8 cellular contexts compared by ENCODE assay signal in genomic region chr15:64635486-64635815, GRCh38.
A peak's percentile ranks its signal among the peaks of the same experiment; 100 is the strongest.
DNase-seq lines count a peak whose midpoint lies in the region; ATAC-seq, FAIRE-seq and TF ChIP-seq lines count a peak whose summit lies in the region.

No MANE protein-coding gene starts in this region.

- CTCF ChIA-PET in A549 (lab: Yijun Ruan, JAX) = interaction anchor here (0.7 to 3.4 kb wide), 6 partner anchors 9 to 93 kb away, joined by 3 to 25 read pairs (median 4); no protein-coding TSS in a partner anchor

- POLR2A ChIA-PET in A549 (lab: Yijun Ruan, JAX) = no interaction called here

- peak overlapping the region; percentile 93 for H3K27ac Mint-ChIP-seq in astrocyte (ENCODE audit: unreplicated experiment)

- H2AFZ ChIP-seq in astrocyte (ENCODE audit: low read depth, low read length) = no peak overlapping the region
- H2AFZ ChIP-seq in keratinocyte (ENCODE audit: control insufficient read depth, low read length) = no peak overlapping the region

- peaks cover 12% of the 10 kb centered on the region for H3K36me3 Mint-ChIP-seq in astrocyte (ENCODE audit: low read depth, unreplicated experiment)

- H3K4me3 Mint-ChIP-seq in astrocyte (ENCODE audit: unreplicated experiment) = no peak overlapping the region

- H3K4me3 ChIP-seq in A549 = no peak overlapping the region
- no peak overlapping the region for H3K4me3 ChIP-seq in astrocyte (ENCODE audit: insufficient read depth, low read depth, low read length)
- H3K4me3 ChIP-seq in keratinocyte (ENCODE audit: control insufficient read depth in 2 of 3, extremely low read depth in 1 of 3, insufficient read depth in 2 of 3, low read depth in 1 of 3, low read length in 3 of 3) = no peak overlapping the region
- no peak overlapping the region for H3K4me3 ChIP-seq in stomach smooth muscle (ENCODE audit: low read length in 2 of 2)

- H3K27me3 Mint-ChIP-seq in astrocyte (ENCODE audit: low read depth, unreplicated experiment) = no peaks in the 10 kb centered on the region

- FAIRE-seq in A549 (lab: Jason Lieb, UNC) (peak; percentile 13), astrocyte (lab: Jason Lieb, UNC) (no peak), keratinocyte (lab: Jason Lieb, UNC) (peak; percentile 76)

- peak overlapping the region; percentile 1 to 47; a peak in 3 of 6 replicates for H3K27ac ChIP-seq in A549
- peak overlapping the region; percentile 29 for H3K27ac ChIP-seq in astrocyte (ENCODE audit: low read depth, low read length)
- peak overlapping the region; percentile 82 for H3K27ac ChIP-seq in keratinocyte (ENCODE audit: control insufficient read depth, insufficient read depth, low read length)
- peak overlapping the region; percentile 67 for H3K27ac ChIP-seq in stomach smooth muscle (ENCODE audit: low read length)

- TF ChIP-seq RAD21 in A549 (conservative IDR thresholded peaks at IDR 0.05 in 1 of 2, IDR thresholded peaks at IDR 0.05 in 1 of 2) = no peak

- peaks cover 39% of the 10 kb centered on the region for H3K4me1 Mint-ChIP-seq in astrocyte (ENCODE audit: low read depth, unreplicated experiment)

- dilution Hi-C loops in keratinocyte (cut with MboI; ENCODE audit: extremely low pct_ligation_motif_present, low sequenced_read_pairs) = no loop called here

- H3K4me2 ChIP-seq in A549 (peak overlapping the region; percentile 69), astrocyte (ENCODE audit: low read length) (no peak overlapping the region), keratinocyte (ENCODE audit: control insufficient read depth, extremely low read depth, insufficient read depth, low read depth, low read length) (peak overlapping the region; percentile 29)

- H3K36me3 ChIP-seq in astrocyte (ENCODE audit: insufficient read depth, low read length) (peaks cover 3% of the 10 kb centered on the region), keratinocyte (ENCODE audit: control insufficient read depth in 2 of 2, extremely low read depth in 1 of 2, insufficient read depth in 2 of 2, low read length in 2 of 2) (peaks cover 0 to 4% of the 10 kb centered on the region in 2 experiments), stomach smooth muscle (ENCODE audit: control insufficient read depth in 2 of 2, insufficient read depth in 2 of 2, low read length in 2 of 2) (peaks cover 0 to 2% of the 10 kb centered on the region in 2 donors)

- H3K9ac ChIP-seq in astrocyte (ENCODE audit: low read length) = no peak overlapping the region
- peak overlapping the region; percentile 31 for H3K9ac ChIP-seq in keratinocyte (ENCODE audit: control insufficient read depth, extremely low read depth, insufficient read depth, low read length)
- no peak overlapping the region for H3K9ac ChIP-seq in stomach smooth muscle (ENCODE audit: low read length in 2 of 2)

- no peak for TF ChIP-seq EP300 in A549 (IDR thresholded peaks at IDR 0.05)

- peak in 1 of 2 experiments; percentile 63 for DNase-seq in A549 (ENCODE audit: low read depth in 1 of 2, low spot score in 1 of 2)
- DNase-seq in HCEC 1CT = peak; percentile 53
- peak; percentile 86 for DNase-seq in astrocyte (ENCODE audit: low read depth)
- no peak for DNase-seq in keratinocyte (ENCODE audit: low read depth, low spot score)
- no peak for DNase-seq in activated CD4-positive, alpha-beta T cell treated with anti-CD3 and anti-CD28 coated beads, Interleukin-2, amount 50 U/mL, for 1 hour
- DNase-seq in NK-92 treated with Interleukin-12 subunit alpha and Interleukin-12 subunit beta, amount 100 ng/mL, for 24 hours (lab: John Stamatoyannopoulos, UW) = no peak

- H3K9me3 ChIP-seq in A549 (0 out of 3 replicates have a peak, but pooled peaks cover 8% of the 10 kb centered on the region), astrocyte (ENCODE audit: insufficient read depth, low read depth, low read length) (peaks cover 2% of the 10 kb centered on the region), keratinocyte (ENCODE audit: control insufficient read depth, low read depth, low read length) (no peaks in the 10 kb centered on the region), stomach smooth muscle (ENCODE audit: control insufficient read depth in 2 of 2, low read length in 2 of 2) (no peaks in the 10 kb centered on the region)

- peaks cover 68% of the 10 kb centered on the region for H3K79me2 ChIP-seq in astrocyte (ENCODE audit: insufficient read depth, low read length)
- H3K79me2 ChIP-seq in keratinocyte (ENCODE audit: control insufficient read depth, insufficient read depth, low read length) = peaks cover 22% of the 10 kb centered on the region

- peak; percentile 83 to 86 for ATAC-seq in A549
- ATAC-seq in HG02840 (IDR thresholded peaks at IDR 0.05; ENCODE audit: low FRiP score, unreplicated experiment) = no peak

- TF ChIP-seq CTCF in A549 (IDR thresholded peaks at IDR 0.05) (no peak), astrocyte (IDR thresholded peaks at IDR 0.05; ENCODE audit: insufficient read depth, low read depth, low read length) (no peak), keratinocyte (optimal IDR thresholded peaks at IDR 0.05 in 1 of 3, IDR thresholded peaks at IDR 0.05 in 1 of 3, conservative IDR thresholded peaks at IDR 0.05 in 1 of 3; ENCODE audit: extremely low read depth in 1 of 3, insufficient read depth in 2 of 3, low read length in 3 of 3) (no peak)

- TF ChIP-seq POLR2A in A549 (IDR thresholded peaks at IDR 0.05; ENCODE audit: low read length) = no peak

- H4K20me1 ChIP-seq in astrocyte (ENCODE audit: insufficient read depth, low read length) (peaks cover 44% of the 10 kb centered on the region), keratinocyte (ENCODE audit: control insufficient read depth, extremely low read depth, insufficient read depth, low read length) (no peaks in the 10 kb centered on the region)

- H3K9me3 Mint-ChIP-seq in astrocyte (ENCODE audit: unreplicated experiment) = no peaks in the 10 kb centered on the region

- H3K4me1 ChIP-seq in A549 (peaks cover 41% of the 10 kb centered on the region), astrocyte (ENCODE audit: insufficient read depth, low read length) (peaks cover 21% of the 10 kb centered on the region), keratinocyte (ENCODE audit: control insufficient read depth, extremely low read depth, insufficient read depth, low read length) (peaks cover 20% of the 10 kb centered on the region), stomach smooth muscle (ENCODE audit: control insufficient read depth, insufficient read depth, low read length) (peaks cover 24% of the 10 kb centered on the region)

- no peaks in the 10 kb centered on the region for H3K27me3 ChIP-seq in astrocyte (ENCODE audit: insufficient read depth, low read length)
- no peaks in the 10 kb centered on the region for H3K27me3 ChIP-seq in keratinocyte (ENCODE audit: control insufficient read depth, extremely low read depth, insufficient read depth, low read length)
- H3K27me3 ChIP-seq in stomach smooth muscle (ENCODE audit: control insufficient read depth in 1 of 2, insufficient read depth in 2 of 2, low read length in 2 of 2) = no peaks in the 10 kb centered on the region

- H3K9me1 ChIP-seq in keratinocyte (ENCODE audit: control insufficient read depth, extremely low read depth, insufficient read depth, low read length) = no peaks in the 10 kb centered on the region

TF ChIP-seq in A549, 52 proteins besides CTCF, POLR2A, EP300 and RAD21:
- TF ChIP-seq MAFK (IDR thresholded peaks at IDR 0.05; ENCODE audit: partially characterized antibody) = peak; percentile 90
- TF ChIP-seq RFX5 (IDR thresholded peaks at IDR 0.05) = no peak
- no peak for TF ChIP-seq HMGXB4 (CRISPR knock-in tag; IDR thresholded peaks at IDR 0.05; ENCODE audit: borderline replicate concordance)
- no peak for TF ChIP-seq PHF8 (IDR thresholded peaks at IDR 0.05; ENCODE audit: borderline replicate concordance, low read depth)
- TF ChIP-seq HOXB13 (CRISPR knock-in tag; IDR thresholded peaks at IDR 0.05; ENCODE audit: low read depth) = no peak
- TF ChIP-seq MAX (IDR thresholded peaks at IDR 0.05) = no peak
- TF ChIP-seq RARB (CRISPR knock-in tag; IDR thresholded peaks at IDR 0.05) = no peak
- no peak for TF ChIP-seq HES2 (IDR thresholded peaks at IDR 0.05)
- no peak for TF ChIP-seq ZSCAN20 (CRISPR knock-in tag; IDR thresholded peaks at IDR 0.05)
- peak in 1 of 2 experiments; percentile 20; a peak in 1 of 4 replicates for TF ChIP-seq CEBPB (IDR thresholded peaks at IDR 0.05)

Comparison
In these comparisons a context has a peak if more than half of its experiments do, and no peak if none do; other contexts are left out.
1. DNase-seq: peak in HCEC 1CT (single experiment) and astrocyte (single experiment); none in keratinocyte (single experiment), activated CD4-positive, alpha-beta T cell treated with anti-CD3 and anti-CD28 coated beads, Interleukin-2, amount 50 U/mL, for 1 hour (single experiment) and NK-92 treated with Interleukin-12 subunit alpha and Interleukin-12 subunit beta, amount 100 ng/mL, for 24 hours (single experiment).
2. H3K27ac ChIP-seq: peak in every context shown above with its lines; median percentile 82 in keratinocyte; 67 in stomach smooth muscle; 29 in astrocyte; 24 in A549.